ENCODE assay signal across 20 cellular contexts in genomic region chr1:63611231-63611630, GRCh38. TPM values are rescaled to one million over a fixed set of nuclear protein-coding genes. Genes with fewer than 3 reads are reported as not detected.
A peak's percentile ranks its signal among the peaks of the same experiment; 100 is the strongest.
DNase-seq lines count a peak whose midpoint lies in the region; ATAC-seq and TF ChIP-seq lines count a peak whose summit lies in the region.
"Had no signal": no experiment of that assay in that cellular context is flagged by ENCODE, and none has a peak within 500 bp of the region (broad histone marks: within the 10 kb centered on the region; RNA-seq: fewer than 3 reads in every experiment).

No MANE protein-coding gene starts in this region.

- POLR2A ChIA-PET in RWPE1 (lab: Yijun Ruan, JAX; ENCODE audit: low non-redundant PET): no interaction called here

- in situ Hi-C loops in gastrocnemius medialis (cut with MboI; ENCODE audit: low sequenced_read_pairs in 4 of 4): loop anchor here in 3 of 4 donors (10.0 kb wide), 3 partner anchors 524 to 634 kb away; no protein-coding TSS in a partner anchor

- TF ChIP-seq POLR2A in gastrocnemius medialis (IDR thresholded peaks at IDR 0.05): no peak

- TF ChIP-seq CTCF in RWPE1 (conservative IDR thresholded peaks at IDR 0.05; ENCODE audit: low read depth): no peak
- TF ChIP-seq CTCF in gastrocnemius medialis (IDR thresholded peaks at IDR 0.05 in 4 of 5, conservative IDR thresholded peaks at IDR 0.05 in 1 of 5): no peak

- ATAC-seq in gastrocnemius medialis (no peak), HG03460 (IDR thresholded peaks at IDR 0.05; ENCODE audit: unreplicated experiment) (no peak), GM18519 (IDR thresholded peaks at IDR 0.05; ENCODE audit: low FRiP score, unreplicated experiment) (no peak)
- ATAC-seq: activated naive CD4-positive, alpha-beta T cell treated with anti-CD3 and anti-CD28 coated beads, Interleukin-2, amount 50 U/mL, for 72 hours; activated T-cell treated with anti-CD3 and anti-CD28 coated beads, Interleukin-2, amount 50 U/mL, for 4 hours; stimulated activated naive CD8-positive, alpha-beta T cell treated with anti-CD3 and anti-CD28 coated beads, Interleukin-15, Interleukin-2, amounts not matched to agents 100 U/mL and 50 U/mL, for 24 hours had no signal

- CTCF ChIA-PET in RWPE1 (lab: Yijun Ruan, JAX): interaction anchor here (0.5 kb wide), 2 partner anchors 324 to 420 kb away, joined by 3 read pairs; no protein-coding TSS in a partner anchor

- H3K27ac ChIP-seq in RWPE1: no peak overlapping the region
- H3K27ac ChIP-seq in gastrocnemius medialis: peak overlapping the region; percentile 91 to 99 (median 96)
- H3K27ac ChIP-seq: parathyroid adenoma, Peyer's patch had no signal

- no peaks in the 10 kb centered on the region for H3K27me3 ChIP-seq in gastrocnemius medialis
- H3K27me3 ChIP-seq: breast epithelium, Peyer's patch had no signal

- peaks cover 94 to 95% of the 10 kb centered on the region in 2 donors for H3K4me1 ChIP-seq in gastrocnemius medialis
- H3K4me1 ChIP-seq: breast epithelium had no signal

- intact Hi-C loops in gastrocnemius medialis (cut with DNase I; ENCODE audit: low total_unique reads): loop anchor here (5.0 to 10.0 kb wide), 4 partner anchors 34 to 1814 kb away; partner anchors contain the start of genes LEPR and LEPROT

- no peaks in the 10 kb centered on the region for H3K9me3 ChIP-seq in gastrocnemius medialis
- H3K9me3 ChIP-seq: breast epithelium, Peyer's patch had no signal

- H3K36me3 ChIP-seq in gastrocnemius medialis: no peaks in the 10 kb centered on the region
- H3K36me3 ChIP-seq: breast epithelium, Peyer's patch had no signal

- DNase-seq in HCEC 1CT (peak; percentile 56), RWPE1 (ENCODE audit: low spot score) (peak; percentile 14), islet precursor cell (peak; percentile 93), gastrocnemius medialis (no peak), middle frontal gyrus (ENCODE audit: extremely low spot score, low spot score) (no peak), superior temporal gyrus (ENCODE audit: extremely low spot score) (no peak)
- DNase-seq: activated CD4-positive, alpha-beta T cell treated with anti-CD3 and anti-CD28 coated beads, Interleukin-2, amount 50 U/mL, for 48 hours; activated T-cell treated with anti-CD3 and anti-CD28 coated beads, Interleukin-2, amount 50 U/mL, for 4 hours; effector CD4-positive, alpha-beta T cell; hypothalamus; left cardiac atrium; MV-4-11; NCI-H2029 treated with DMSO at 0.1 percent for 48 hours; Peyer's patch; stimulated activated naive CD8-positive, alpha-beta T cell treated with anti-CD3 and anti-CD28 coated beads, Interleukin-15, Interleukin-2, amounts not matched to agents 100 U/mL and 50 U/mL, for 24 hours had no signal

- no peak overlapping the region for H3K4me3 ChIP-seq in gastrocnemius medialis
- H3K4me3 ChIP-seq: breast epithelium, Peyer's patch had no signal

RNA-seq across cellular contexts. Expression of gene PGM1, which starts 18.0 kb away (rescaled TPM):
- 100 to 1,000 TPM; 320 to 713 (median 666) TPM for total RNA-seq in gastrocnemius medialis

Comparison
In these comparisons a context has a peak if more than half of its experiments do, and no peak if none do; other contexts are left out.
1. DNase-seq: peak in HCEC 1CT (single experiment), RWPE1 (single experiment) and islet precursor cell (single experiment); none in gastrocnemius medialis (0 of 2), middle frontal gyrus (single experiment) and superior temporal gyrus (single experiment).